ENCODE assay signal across 8 cellular contexts in genomic region chr3:9809239-9809614, GRCh38. TPM values are rescaled to one million over a fixed set of nuclear protein-coding genes. Genes with fewer than 3 reads are reported as not detected.
DNase-seq lines count a peak whose midpoint lies in the region; ATAC-seq and TF ChIP-seq lines count a peak whose summit lies in the region.

No MANE protein-coding gene starts in this region.

- H3T11ph ChIP-seq in H9 (ENCODE audit: low read length), result no peak overlapping the region

- no peak overlapping the region for H3K23ac ChIP-seq in H9 (ENCODE audit: insufficient read length, low read depth, low read length)

- no peak for TF ChIP-seq CTCF in H9 (conservative IDR thresholded peaks at IDR 0.05)

- H3K27ac Mint-ChIP-seq in H9 (peak overlapping the region in 2 of 3 experiments; percentile 56 to 86; a peak in 4 of 7 replicates), immature natural killer cell (peak overlapping the region; percentile 96 to 99 (median 99))
- peak overlapping the region; percentile 95 for H3K27ac Mint-ChIP-seq in activated naive CD4-positive, alpha-beta T cell treated with anti-CD3 and anti-CD28 coated beads, Interleukin-2, amount 50 U/mL, for 24 hours

- H3K27me3 Mint-ChIP-seq in H9 (ENCODE audit: low read depth) (peaks cover 16% of the 10 kb centered on the region), immature natural killer cell (ENCODE audit: low read depth in 3 of 3) (peaks cover 0 to 10% (median 5%) of the 10 kb centered on the region in 3 donors)
- no peaks in the 10 kb centered on the region for H3K27me3 Mint-ChIP-seq in activated naive CD4-positive, alpha-beta T cell treated with anti-CD3 and anti-CD28 coated beads, Interleukin-2, amount 50 U/mL, for 24 hours

- no CpG with 5 or more reads among the region's 4 CpGs for WGBS in H9 (ENCODE audit: extremely low coverage, insufficient read length, low lambda C conversion rate)

- no peak overlapping the region for H4K91ac ChIP-seq in H9 (ENCODE audit: insufficient read length, low read depth, low read length)

- no peak for ATAC-seq in HG03442 (IDR thresholded peaks at IDR 0.05; ENCODE audit: unreplicated experiment)

- H2BK12ac ChIP-seq in H9 (ENCODE audit: insufficient read length, low read depth, low read length), result no peak overlapping the region

- H3K79me1 ChIP-seq in H9 (ENCODE audit: insufficient read depth, low read depth, low read length, poor library complexity, severe bottlenecking), result no peaks in the 10 kb centered on the region

- peaks cover 24% of the 10 kb centered on the region; the same call in 1 of the 2 replicates for H4K20me1 ChIP-seq in BLaER1
- H4K20me1 ChIP-seq in H9 (ENCODE audit: control insufficient read depth, insufficient read depth, insufficient read length), result no peaks in the 10 kb centered on the region

- peaks cover 20 to 23% of the 10 kb centered on the region in 2 experiments for H3K4me1 Mint-ChIP-seq in H9
- H3K4me1 Mint-ChIP-seq in activated naive CD4-positive, alpha-beta T cell treated with anti-CD3 and anti-CD28 coated beads, Interleukin-2, amount 50 U/mL, for 24 hours, result peaks cover 38% of the 10 kb centered on the region
- peaks cover 45 to 65% of the 10 kb centered on the region in 2 donors for H3K4me1 Mint-ChIP-seq in immature natural killer cell

- no peak overlapping the region for H2AK5ac ChIP-seq in H9 (ENCODE audit: insufficient read length, low read length)

- H3K27me3 ChIP-seq in BLaER1, result no peaks in the 10 kb centered on the region
- no peaks in the 10 kb centered on the region for H3K27me3 ChIP-seq in H9 (ENCODE audit: insufficient read depth, low read length)
- no peaks in the 10 kb centered on the region for H3K27me3 ChIP-seq in subcutaneous abdominal adipose tissue (ENCODE audit: control insufficient read depth in 5 of 5, insufficient read depth in 4 of 5, low read length in 5 of 5)

- H3K4ac ChIP-seq in H9 (ENCODE audit: low read depth, low read length), result no peak overlapping the region

- H3K36me3 Mint-ChIP-seq in H9 (ENCODE audit: insufficient read depth in 1 of 3, low read depth in 3 of 3) (peaks cover 12 to 30% (median 24%) of the 10 kb centered on the region in 3 experiments; a peak in 6 of 7 replicates), immature natural killer cell (peaks cover 0 to 16% (median 15%) of the 10 kb centered on the region in 3 donors)
- H3K36me3 Mint-ChIP-seq in activated naive CD4-positive, alpha-beta T cell treated with anti-CD3 and anti-CD28 coated beads, Interleukin-2, amount 50 U/mL, for 24 hours, result peaks cover 6% of the 10 kb centered on the region

- H2BK20ac ChIP-seq in H9 (ENCODE audit: low read depth, low read length, poor library complexity, severe bottlenecking), result no peak overlapping the region

- no peak overlapping the region for H2BK15ac ChIP-seq in H9 (ENCODE audit: low read depth, low read length)

- H3K79me2 ChIP-seq in H9 (ENCODE audit: insufficient read depth, low read length), result no peaks in the 10 kb centered on the region

- H4K5ac ChIP-seq in H9 (ENCODE audit: insufficient read length, low read depth, low read length), result no peak overlapping the region

- H3K9me3 ChIP-seq in BLaER1, result no peaks in the 10 kb centered on the region
- no peaks in the 10 kb centered on the region for H3K9me3 ChIP-seq in H9 (ENCODE audit: control insufficient read depth, low read depth, low read length)
- no peaks in the 10 kb centered on the region for H3K9me3 ChIP-seq in subcutaneous abdominal adipose tissue (ENCODE audit: control insufficient read depth in 5 of 5, low read length in 5 of 5)

- DNase-seq in H9, result peak; percentile 43
- DNase-seq in immature natural killer cell, result peak in 1 of 3 donors; percentile 17
- no peak for DNase-seq in NCI-H345 (lab: John Stamatoyannopoulos, UW)
- no peak for DNase-seq in NCI-H2081 treated with DMSO at 0.1 percent for 48 hours (lab: John Stamatoyannopoulos, UW)

- no peak overlapping the region for H4K8ac ChIP-seq in H9 (replicated peaks; ENCODE audit: insufficient read length, low read depth, low read length)

- H2BK5ac ChIP-seq in H9 (ENCODE audit: insufficient read length, low read length), result no peak overlapping the region

- H3K4me3 Mint-ChIP-seq in H9 (peak overlapping the region; percentile 71 to 82), immature natural killer cell (peak overlapping the region; percentile 89 to 95 (median 93))
- H3K4me3 Mint-ChIP-seq in activated naive CD4-positive, alpha-beta T cell treated with anti-CD3 and anti-CD28 coated beads, Interleukin-2, amount 50 U/mL, for 24 hours, result peak overlapping the region; percentile 92

- H3K18ac ChIP-seq in H9 (ENCODE audit: insufficient read length, low read depth, low read length), result no peak overlapping the region

- H3K9ac ChIP-seq in BLaER1 (peak overlapping the region; percentile 86), H9 (ENCODE audit: extremely low read depth, insufficient read length, low read length) (no peak overlapping the region), subcutaneous abdominal adipose tissue (ENCODE audit: low read length in 5 of 5) (peak overlapping the region; percentile 44 to 85 (median 75))

- no peak overlapping the region for H2BK120ac ChIP-seq in H9 (ENCODE audit: low read depth, low read length, poor library complexity, severe bottlenecking)

- peak overlapping the region; percentile 81 for H3K4me3 ChIP-seq in BLaER1
- H3K4me3 ChIP-seq in subcutaneous abdominal adipose tissue (ENCODE audit: low read depth in 1 of 5, low read length in 5 of 5), result peak overlapping the region; percentile 41 to 77 (median 75)

- H3K4me2 ChIP-seq in BLaER1 (peak overlapping the region; percentile 87), H9 (ENCODE audit: insufficient read depth, insufficient read length, low read length) (peak overlapping the region; percentile 70)

- no peak overlapping the region for H3K14ac ChIP-seq in H9 (ENCODE audit: insufficient read depth, low read length)

- peaks cover 7% of the 10 kb centered on the region for H3K23me2 ChIP-seq in H9 (ENCODE audit: insufficient read length, low read depth, low read length, poor library complexity, severe bottlenecking)

- no peak overlapping the region for H2AFZ ChIP-seq in H9 (ENCODE audit: low read length)

- H3K27ac ChIP-seq in BLaER1 (peak overlapping the region; percentile 90), H9 (ENCODE audit: insufficient read length, low read depth, low read length) (no peak overlapping the region), subcutaneous abdominal adipose tissue (ENCODE audit: low read depth, low read length) (peak overlapping the region; percentile 89)

- H3K9me3 Mint-ChIP-seq in H9, result no peaks in the 10 kb centered on the region
- no peaks in the 10 kb centered on the region for H3K9me3 Mint-ChIP-seq in activated naive CD4-positive, alpha-beta T cell treated with anti-CD3 and anti-CD28 coated beads, Interleukin-2, amount 50 U/mL, for 24 hours
- H3K9me3 Mint-ChIP-seq in immature natural killer cell, result no peaks in the 10 kb centered on the region

- H3K36me3 ChIP-seq in BLaER1 (peaks cover 52% of the 10 kb centered on the region), subcutaneous abdominal adipose tissue (ENCODE audit: control insufficient read depth in 5 of 5, insufficient read depth in 5 of 5, low read length in 5 of 5) (peaks cover 7 to 44% (median 39%) of the 10 kb centered on the region in 5 donors)

- H3K4me1 ChIP-seq in BLaER1, result peaks cover 31% of the 10 kb centered on the region
- no peaks in the 10 kb centered on the region for H3K4me1 ChIP-seq in H9 (ENCODE audit: insufficient read depth, low read length)
- H3K4me1 ChIP-seq in subcutaneous abdominal adipose tissue (ENCODE audit: control insufficient read depth in 5 of 5, insufficient read depth in 5 of 5, low read length in 5 of 5), result peaks cover 0 to 22% (median 18%) of the 10 kb centered on the region in 5 donors

- H3K56ac ChIP-seq in H9 (ENCODE audit: insufficient read length, low read depth, low read length), result no peak overlapping the region

RNA-seq across cellular contexts. Expression of gene TTLL3, which starts 0.8 kb away (rescaled TPM):
- total RNA-seq in H9 (2021), result 10.3 and 14.4 TPM in 2 replicates
- 10 to 100 TPM in 1 of 3 donors, 1 to 10 TPM in 2; 4.2 to 10.1 (median 5.0) TPM for polyA plus RNA-seq in immature natural killer cell

RNA-seq across cellular contexts. Expression of gene ARPC4, which starts 16.3 kb away (rescaled TPM):
- 161 and 164 TPM in 2 replicates for total RNA-seq in H9 (2021)
- polyA plus RNA-seq in immature natural killer cell, result 100 to 1,000 TPM; 378 to 470 (median 428) TPM

RNA-seq across cellular contexts. Expression of gene TADA3, which starts 17.0 kb away (rescaled TPM):
- total RNA-seq in H9 (2021), result 49.8 and 51.3 TPM in 2 replicates
- polyA plus RNA-seq in immature natural killer cell, result 100 to 1,000 TPM in 1 of 3 donors, 10 to 100 TPM in 2; 58.1 to 121 (median 73.6) TPM

RNA-seq across cellular contexts. Expression of gene RPUSD3, which starts 34.6 kb away (rescaled TPM):
- total RNA-seq in H9 (2021), result 59.5 TPM in 2 replicates
- polyA plus RNA-seq in immature natural killer cell, result 100 to 1,000 TPM in 2 of 3 donors, 10 to 100 TPM in 1; 94.7 to 153 (median 101) TPM

RNA-seq across cellular contexts. Expression of gene CAMK1, which starts 39.5 kb away (rescaled TPM):
- 9.0 and 9.2 TPM in 2 replicates for total RNA-seq in H9 (2021)
- polyA plus RNA-seq in immature natural killer cell, result 10 to 100 TPM; 15.4 to 29.0 (median 19.2) TPM
